In the genomic region with DNA sequence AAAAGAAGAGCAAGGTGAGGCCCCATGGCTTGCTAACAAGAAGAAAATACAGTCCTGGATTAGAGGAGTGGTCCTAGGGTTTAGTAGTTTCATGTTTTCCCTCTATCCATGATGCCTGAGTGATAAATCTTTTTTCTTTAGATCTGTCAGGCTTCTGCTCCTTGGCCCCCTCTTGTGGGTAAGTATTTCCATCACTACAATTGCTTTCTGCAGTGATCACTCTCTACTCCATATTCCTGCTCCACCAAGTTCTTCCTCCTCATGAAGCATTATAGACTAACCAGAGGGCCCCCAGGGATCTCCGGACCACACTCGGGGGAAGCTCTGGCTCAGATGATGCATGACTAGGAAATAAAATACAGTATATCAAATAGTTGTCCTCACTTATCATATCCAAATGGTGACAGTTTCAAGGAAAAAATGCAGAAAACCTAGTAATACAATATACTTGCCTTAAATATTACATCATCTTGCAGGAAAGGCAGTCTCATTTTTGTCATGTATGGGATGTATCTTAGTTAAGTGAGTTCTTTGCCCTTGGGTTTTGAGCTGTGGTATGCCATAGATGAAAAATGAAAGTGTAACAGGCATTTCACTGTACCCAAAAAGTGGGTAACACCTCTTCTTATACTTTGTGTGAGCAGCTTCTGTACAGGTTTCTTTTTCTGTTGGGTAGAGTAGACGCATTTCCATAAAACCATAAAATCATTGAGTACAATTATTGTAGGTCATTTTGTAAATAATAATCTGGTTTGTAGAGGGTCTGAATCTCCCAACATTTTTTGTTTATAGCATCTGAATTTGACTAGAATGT, we compare ENCODE assay signal across 1 cellular context.
TF ChIP-seq lines count a peak whose summit lies in the region.

No MANE protein-coding gene starts in this region.

TF ChIP-seq in GM23338, 12 proteins besides CTCF, POLR2A, EP300 and RAD21 (continued from another document):
- TF ChIP-seq, protein P1, sequence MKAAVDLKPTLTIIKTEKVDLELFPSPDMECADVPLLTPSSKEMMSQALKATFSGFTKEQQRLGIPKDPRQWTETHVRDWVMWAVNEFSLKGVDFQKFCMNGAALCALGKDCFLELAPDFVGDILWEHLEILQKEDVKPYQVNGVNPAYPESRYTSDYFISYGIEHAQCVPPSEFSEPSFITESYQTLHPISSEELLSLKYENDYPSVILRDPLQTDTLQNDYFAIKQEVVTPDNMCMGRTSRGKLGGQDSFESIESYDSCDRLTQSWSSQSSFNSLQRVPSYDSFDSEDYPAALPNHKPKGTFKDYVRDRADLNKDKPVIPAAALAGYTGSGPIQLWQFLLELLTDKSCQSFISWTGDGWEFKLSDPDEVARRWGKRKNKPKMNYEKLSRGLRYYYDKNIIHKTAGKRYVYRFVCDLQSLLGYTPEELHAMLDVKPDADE (IDR thresholded peaks at IDR 0.05), result no peak
- TF ChIP-seq NANOG (IDR thresholded peaks at IDR 0.05; ENCODE audit: borderline replicate concordance) (no peak), ZNF114 (CRISPR knock-in tag; IDR thresholded peaks at IDR 0.05) (no peak), JUNB (IDR thresholded peaks at IDR 0.05; ENCODE audit: unreplicated experiment) (no peak), ZNF331 (CRISPR knock-in tag; IDR thresholded peaks at IDR 0.05; ENCODE audit: low read depth) (no peak), EZH2phosphoT487 (IDR thresholded peaks at IDR 0.05; ENCODE audit: unreplicated experiment) (no peak), CREB1 (CRISPR knock-in tag; IDR thresholded peaks at IDR 0.05; ENCODE audit: low read depth) (no peak)
- TF ChIP-seq, protein P2, sequence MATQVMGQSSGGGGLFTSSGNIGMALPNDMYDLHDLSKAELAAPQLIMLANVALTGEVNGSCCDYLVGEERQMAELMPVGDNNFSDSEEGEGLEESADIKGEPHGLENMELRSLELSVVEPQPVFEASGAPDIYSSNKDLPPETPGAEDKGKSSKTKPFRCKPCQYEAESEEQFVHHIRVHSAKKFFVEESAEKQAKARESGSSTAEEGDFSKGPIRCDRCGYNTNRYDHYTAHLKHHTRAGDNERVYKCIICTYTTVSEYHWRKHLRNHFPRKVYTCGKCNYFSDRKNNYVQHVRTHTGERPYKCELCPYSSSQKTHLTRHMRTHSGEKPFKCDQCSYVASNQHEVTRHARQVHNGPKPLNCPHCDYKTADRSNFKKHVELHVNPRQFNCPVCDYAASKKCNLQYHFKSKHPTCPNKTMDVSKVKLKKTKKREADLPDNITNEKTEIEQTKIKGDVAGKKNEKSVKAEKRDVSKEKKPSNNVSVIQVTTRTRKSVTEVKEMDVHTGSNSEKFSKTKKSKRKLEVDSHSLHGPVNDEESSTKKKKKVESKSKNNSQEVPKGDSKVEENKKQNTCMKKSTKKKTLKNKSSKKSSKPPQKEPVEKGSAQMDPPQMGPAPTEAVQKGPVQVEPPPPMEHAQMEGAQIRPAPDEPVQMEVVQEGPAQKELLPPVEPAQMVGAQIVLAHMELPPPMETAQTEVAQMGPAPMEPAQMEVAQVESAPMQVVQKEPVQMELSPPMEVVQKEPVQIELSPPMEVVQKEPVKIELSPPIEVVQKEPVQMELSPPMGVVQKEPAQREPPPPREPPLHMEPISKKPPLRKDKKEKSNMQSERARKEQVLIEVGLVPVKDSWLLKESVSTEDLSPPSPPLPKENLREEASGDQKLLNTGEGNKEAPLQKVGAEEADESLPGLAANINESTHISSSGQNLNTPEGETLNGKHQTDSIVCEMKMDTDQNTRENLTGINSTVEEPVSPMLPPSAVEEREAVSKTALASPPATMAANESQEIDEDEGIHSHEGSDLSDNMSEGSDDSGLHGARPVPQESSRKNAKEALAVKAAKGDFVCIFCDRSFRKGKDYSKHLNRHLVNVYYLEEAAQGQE (IDR thresholded peaks at IDR 0.05; ENCODE audit: unreplicated experiment), result no peak
